12 cellular contexts compared by ENCODE assay signal in genomic region chr17:79950711-79951110, GRCh38.
DNase-seq lines count a peak whose midpoint lies in the region; ATAC-seq and FAIRE-seq lines count a peak whose summit lies in the region.
"Had no signal": no experiment of that assay in that cellular context is flagged by ENCODE, and none has a peak within 500 bp of the region (broad histone marks: within the 10 kb centered on the region; RNA-seq: fewer than 3 reads in every experiment).

No MANE protein-coding gene starts in this region.

- DNase-seq in Ammon's horn (ENCODE audit: low spot score) = peak; percentile 89
- DNase-seq in NCI-H526 treated with DMSO at 0.1 percent for 48 hours (lab: John Stamatoyannopoulos, UW) = peak; percentile 77
- DNase-seq in frontal cortex (ENCODE audit: low spot score in 2 of 2) = peak; percentile 67 to 80
- DNase-seq in activated CD8-positive, alpha-beta memory T cell treated with anti-CD3 and anti-CD28 coated beads, Interleukin-2, amount 50 U/mL, for 4 hours = no peak
- DNase-seq in T-helper 1 cell = no peak
- DNase-seq: activated CD4-positive, alpha-beta T cell treated with anti-CD3 and anti-CD28 coated beads for 1 hour; CD4-positive, CD25-positive, alpha-beta regulatory T cell; naive B cell; PC-9 had no signal

- peak overlapping the region; percentile 40 for H3K4me3 ChIP-seq in neuron (ENCODE audit: low read length)
- H3K4me3 ChIP-seq: PC-9 had no signal

- ATAC-seq in HG02642 (IDR thresholded peaks at IDR 0.05; ENCODE audit: poor library complexity, unreplicated experiment) = no peak
- ATAC-seq in GM18868 (IDR thresholded peaks at IDR 0.05; ENCODE audit: unreplicated experiment) = no peak

- peaks cover 48% of the 10 kb centered on the region for H3K4me1 ChIP-seq in neuron (ENCODE audit: insufficient read depth, low read length)

- no peak overlapping the region for H2AFZ ChIP-seq in neuron (ENCODE audit: low read depth, low read length)
- H2AFZ ChIP-seq: PC-9 had no signal

- no peaks in the 10 kb centered on the region for H3K27me3 ChIP-seq in neuron (ENCODE audit: insufficient read depth, low read length)

- H3K36me3 ChIP-seq in neuron (ENCODE audit: insufficient read depth, low read length) = peaks cover 25% of the 10 kb centered on the region

- H3K9me3 ChIP-seq in neuron (ENCODE audit: low read length) = no peaks in the 10 kb centered on the region

- FAIRE-seq in frontal cortex (lab: Jason Lieb, UNC) = no peak

Comparison
In these comparisons a context has a peak if more than half of its experiments do, and no peak if none do; other contexts are left out.
1. DNase-seq: peak in Ammon's horn (single experiment), NCI-H526 treated with DMSO at 0.1 percent for 48 hours (single experiment) and frontal cortex (2 of 2); none in activated CD8-positive, alpha-beta memory T cell treated with anti-CD3 and anti-CD28 coated beads, Interleukin-2, amount 50 U/mL, for 4 hours (single experiment) and T-helper 1 cell (0 of 5).